2 cellular contexts compared by ENCODE assay signal in the genomic region with DNA sequence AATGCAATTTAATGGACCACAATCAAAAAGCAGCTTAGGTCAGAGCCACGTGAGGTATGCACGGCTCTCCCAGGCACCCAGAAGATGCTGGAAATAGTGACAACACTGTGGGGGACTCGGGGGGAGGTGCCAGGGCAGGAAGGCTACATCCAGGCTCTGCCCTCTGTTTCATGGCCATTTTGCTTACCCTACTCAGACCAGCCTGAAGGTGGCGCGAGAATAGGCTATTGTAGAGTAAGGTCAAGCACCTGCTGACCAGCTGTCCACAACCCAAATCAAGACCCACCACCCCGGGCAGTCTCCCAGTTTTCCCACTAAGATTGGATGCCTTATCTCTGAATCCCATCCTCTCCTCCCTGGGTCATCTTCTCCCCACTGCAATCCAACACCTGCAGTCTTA.
TF ChIP-seq lines count a peak whose summit lies in the region.

No MANE protein-coding gene starts in this region.

TF ChIP-seq in IMR-90, 13 proteins besides CTCF, POLR2A, EP300 and RAD21 (continued from another document):
- TF ChIP-seq MAFK (IDR thresholded peaks at IDR 0.05; ENCODE audit: low read depth, low read length) (no peak), MXI1 (IDR thresholded peaks at IDR 0.05; ENCODE audit: borderline replicate concordance, low read depth, low read length) (no peak), FOS (IDR thresholded peaks at IDR 0.05; ENCODE audit: low read depth, low read length) (no peak), MAZ (IDR thresholded peaks at IDR 0.05; ENCODE audit: borderline replicate concordance, low read depth, low read length) (no peak), RCOR1 (IDR thresholded peaks at IDR 0.05; ENCODE audit: insufficient replicate concordance, low read length) (no peak), BHLHE40 (IDR thresholded peaks at IDR 0.05; ENCODE audit: low read depth, low read length) (no peak)
- TF ChIP-seq, protein P1, sequence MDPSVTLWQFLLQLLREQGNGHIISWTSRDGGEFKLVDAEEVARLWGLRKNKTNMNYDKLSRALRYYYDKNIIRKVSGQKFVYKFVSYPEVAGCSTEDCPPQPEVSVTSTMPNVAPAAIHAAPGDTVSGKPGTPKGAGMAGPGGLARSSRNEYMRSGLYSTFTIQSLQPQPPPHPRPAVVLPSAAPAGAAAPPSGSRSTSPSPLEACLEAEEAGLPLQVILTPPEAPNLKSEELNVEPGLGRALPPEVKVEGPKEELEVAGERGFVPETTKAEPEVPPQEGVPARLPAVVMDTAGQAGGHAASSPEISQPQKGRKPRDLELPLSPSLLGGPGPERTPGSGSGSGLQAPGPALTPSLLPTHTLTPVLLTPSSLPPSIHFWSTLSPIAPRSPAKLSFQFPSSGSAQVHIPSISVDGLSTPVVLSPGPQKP (IDR thresholded peaks at IDR 0.05; ENCODE audit: borderline replicate concordance, low read depth, low read length): no peak
TF ChIP-seq in IMR-90: peak in this region for 0.

TF ChIP-seq in liver, 16 proteins besides CTCF, POLR2A, EP300 and RAD21 (continued from another document):
- TF ChIP-seq, protein P2, sequence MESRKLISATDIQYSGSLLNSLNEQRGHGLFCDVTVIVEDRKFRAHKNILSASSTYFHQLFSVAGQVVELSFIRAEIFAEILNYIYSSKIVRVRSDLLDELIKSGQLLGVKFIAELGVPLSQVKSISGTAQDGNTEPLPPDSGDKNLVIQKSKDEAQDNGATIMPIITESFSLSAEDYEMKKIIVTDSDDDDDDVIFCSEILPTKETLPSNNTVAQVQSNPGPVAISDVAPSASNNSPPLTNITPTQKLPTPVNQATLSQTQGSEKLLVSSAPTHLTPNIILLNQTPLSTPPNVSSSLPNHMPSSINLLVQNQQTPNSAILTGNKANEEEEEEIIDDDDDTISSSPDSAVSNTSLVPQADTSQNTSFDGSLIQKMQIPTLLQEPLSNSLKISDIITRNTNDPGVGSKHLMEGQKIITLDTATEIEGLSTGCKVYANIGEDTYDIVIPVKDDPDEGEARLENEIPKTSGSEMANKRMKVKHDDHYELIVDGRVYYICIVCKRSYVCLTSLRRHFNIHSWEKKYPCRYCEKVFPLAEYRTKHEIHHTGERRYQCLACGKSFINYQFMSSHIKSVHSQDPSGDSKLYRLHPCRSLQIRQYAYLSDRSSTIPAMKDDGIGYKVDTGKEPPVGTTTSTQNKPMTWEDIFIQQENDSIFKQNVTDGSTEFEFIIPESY (IDR thresholded peaks at IDR 0.05): no peak
- TF ChIP-seq JUND (IDR thresholded peaks at IDR 0.05): no peak
- no peak for TF ChIP-seq NR2F2 (IDR thresholded peaks at IDR 0.05)
- no peak for TF ChIP-seq EGR1 (IDR thresholded peaks at IDR 0.05; ENCODE audit: low read depth in 2 of 2)
- TF ChIP-seq FOXA1 (IDR thresholded peaks at IDR 0.05): no peak
